In genomic region chr10:5628798-5629788, GRCh38 we compare ENCODE assay signal across 8 cellular contexts. TPM values are rescaled to one million over a fixed set of nuclear protein-coding genes. Genes with fewer than 3 reads are reported as not detected.
DNase-seq lines count a peak whose midpoint lies in the region; ATAC-seq and TF ChIP-seq lines count a peak whose summit lies in the region.

No MANE protein-coding gene starts in this region.

- H3K4me3 ChIP-seq in esophagus (ENCODE audit: low read depth in 1 of 2, low read length in 2 of 2) (peak overlapping the region in 1 of 2 donors; percentile 27), sigmoid colon (peak overlapping the region in 3 of 4 donors; percentile 25 to 41 (median 34))

- H3K9me3 ChIP-seq in esophagus (ENCODE audit: control insufficient read depth in 2 of 2, insufficient read depth in 1 of 2, low read depth in 1 of 2, low read length in 1 of 2) (no peaks in the 10 kb centered on the region), sigmoid colon (no peaks in the 10 kb centered on the region)

- H3K36me3 ChIP-seq in esophagus (ENCODE audit: control insufficient read depth in 2 of 2, insufficient read depth in 2 of 2, low read length in 1 of 2) (no peaks in the 10 kb centered on the region), sigmoid colon (no peaks in the 10 kb centered on the region)

- intact Hi-C loops in sigmoid colon (cut with DNase I): no loop called here

- no peak for TF ChIP-seq CTCF in sigmoid colon (IDR thresholded peaks at IDR 0.05)

- DNase-seq in NCI-H2227 (lab: John Stamatoyannopoulos, UW; ENCODE audit: unreplicated experiment): peak; percentile 3
- DNase-seq in sigmoid colon: no peak
- no peak for DNase-seq in NOMO-1 (lab: John Stamatoyannopoulos, UW; ENCODE audit: unreplicated experiment in 2 of 2)
- no peak for DNase-seq in NCI-H1930 (lab: John Stamatoyannopoulos, UW)
- DNase-seq in activated CD4-positive, CD25-positive, alpha-beta regulatory T cell (lab: John Stamatoyannopoulos, UW): no peak
- DNase-seq in central memory CD4-positive, alpha-beta T cell: no peak

- TF ChIP-seq EP300 in sigmoid colon (IDR thresholded peaks at IDR 0.05): no peak

- peak overlapping the region; percentile 62 to 87 for H3K27ac ChIP-seq in esophagus (ENCODE audit: low read depth in 2 of 2, low read length in 1 of 2)
- peak overlapping the region; percentile 62 to 76 (median 70) for H3K27ac ChIP-seq in sigmoid colon

- H3K4me1 ChIP-seq in esophagus (ENCODE audit: control insufficient read depth in 2 of 2, insufficient read depth in 2 of 2, low read length in 1 of 2) (peaks cover 0 to 10% of the 10 kb centered on the region in 2 donors), sigmoid colon (peaks cover 0 to 20% (median 12%) of the 10 kb centered on the region in 4 donors)

- no peaks in the 10 kb centered on the region for H3K27me3 ChIP-seq in esophagus (ENCODE audit: control insufficient read depth in 1 of 2, insufficient read depth in 2 of 2, low read length in 2 of 2)
- H3K27me3 ChIP-seq in sigmoid colon: no peaks in the 10 kb centered on the region

- TF ChIP-seq POLR2A in sigmoid colon (IDR thresholded peaks at IDR 0.05): no peak

- WGBS in esophagus, 2 donors: 8 to 16% methylated on average over 10 of the region's 10 CpGs
- 22 to 27% methylated on average over 10 of the region's 10 CpGs for WGBS in sigmoid colon, 2 donors

- peak; percentile 33 for ATAC-seq in GM18861 (IDR thresholded peaks at IDR 0.05; ENCODE audit: unreplicated experiment)

RNA-seq across cellular contexts. Expression of gene ASB13, which starts 37.3 kb away (rescaled TPM):
- polyA plus RNA-seq in esophagus: 10 to 100 TPM; 12.2 to 13.9 TPM
- total RNA-seq in sigmoid colon: 10 to 100 TPM; 13.2 to 23.5 (median 17.1) TPM
- polyA plus RNA-seq in sigmoid colon: 10 to 100 TPM; 26.5 to 52.0 (median 48.0) TPM

RNA-seq across cellular contexts. Expression of gene TASOR2, which starts 55.5 kb away (rescaled TPM):
- polyA plus RNA-seq in esophagus (10 to 100 TPM in 1 of 2 donors, 1 to 10 TPM in 1; 8.1 to 11.1 TPM), sigmoid colon (10 to 100 TPM in 1 of 3 donors, 1 to 10 TPM in 2; 3.5 to 12.7 (median 4.8) TPM)
- total RNA-seq in sigmoid colon: 10 to 100 TPM; 56.6 to 66.7 (median 58.8) TPM
